9 cellular contexts compared by ENCODE assay signal in genomic region chr1:19505694-19506457, GRCh38. TPM values are rescaled to one million over a fixed set of nuclear protein-coding genes. Genes with fewer than 3 reads are reported as not detected.
DNase-seq lines count a peak whose midpoint lies in the region; ATAC-seq and TF ChIP-seq lines count a peak whose summit lies in the region.
"Had no signal": no experiment of that assay in that cellular context is flagged by ENCODE, and none has a peak within 500 bp of the region (broad histone marks: within the 10 kb centered on the region; RNA-seq: fewer than 3 reads in every experiment).

No MANE protein-coding gene starts in this region.

- H3K9ac ChIP-seq in rectal smooth muscle tissue (ENCODE audit: low read length) = no peak overlapping the region

- DNase-seq in CD1c-positive myeloid dendritic cell (ENCODE audit: extremely low spot score) = peak; percentile 89
- DNase-seq in OCI-M1 (lab: John Stamatoyannopoulos, UW) = peak; percentile 79
- DNase-seq in germinal center (ENCODE audit: low spot score) = peak; percentile 49
- DNase-seq in DMS53 (lab: John Stamatoyannopoulos, UW) = no peak
- DNase-seq in progenitor cell of endocrine pancreas (ENCODE audit: low spot score, unreplicated experiment) = no peak
- DNase-seq in activated T-cell treated with anti-CD3 and anti-CD28 coated beads, Interleukin-2, amount 50 U/mL, for 1 hour = no peak

- H3K36me3 Mint-ChIP-seq in progenitor cell of endocrine pancreas (ENCODE audit: insufficient read depth) = no peaks in the 10 kb centered on the region
- H3K36me3 Mint-ChIP-seq: type B pancreatic cell had no signal

- no peaks in the 10 kb centered on the region for H3K36me3 ChIP-seq in rectal smooth muscle tissue (ENCODE audit: control insufficient read depth, insufficient read depth, low read length)

- H3K27ac ChIP-seq in rectal smooth muscle tissue (ENCODE audit: low read depth, low read length) = peak overlapping the region; percentile 63

- no peak overlapping the region for H3K4me3 Mint-ChIP-seq in progenitor cell of endocrine pancreas (ENCODE audit: low read depth)
- H3K4me3 Mint-ChIP-seq: type B pancreatic cell had no signal

- H3K27me3 ChIP-seq in rectal smooth muscle tissue (ENCODE audit: control insufficient read depth, insufficient read depth, low read length) = no peaks in the 10 kb centered on the region

- H3K9me3 Mint-ChIP-seq in progenitor cell of endocrine pancreas (ENCODE audit: low read depth) = no peaks in the 10 kb centered on the region

- H3K4me1 ChIP-seq in rectal smooth muscle tissue (ENCODE audit: control insufficient read depth, insufficient read depth, low read length) = peaks cover 3% of the 10 kb centered on the region

- no peak overlapping the region for H3K4me3 ChIP-seq in rectal smooth muscle tissue (ENCODE audit: low read length)

- TF ChIP-seq CTCF in progenitor cell of endocrine pancreas (IDR thresholded peaks at IDR 0.05; ENCODE audit: unreplicated experiment) = no peak

- ATAC-seq in GM21723 (IDR thresholded peaks at IDR 0.05; ENCODE audit: unreplicated experiment) = no peak

- H3K27ac Mint-ChIP-seq in progenitor cell of endocrine pancreas = no peak overlapping the region

- H3K27me3 Mint-ChIP-seq in progenitor cell of endocrine pancreas = peaks cover 56% of the 10 kb centered on the region

- peaks cover 9% of the 10 kb centered on the region for H3K4me1 Mint-ChIP-seq in progenitor cell of endocrine pancreas (ENCODE audit: low read depth)

RNA-seq across cellular contexts. Expression of gene CAPZB, which starts 20.5 kb away (rescaled TPM):
- total RNA-seq in progenitor cell of endocrine pancreas = 189 and 211 TPM in 2 replicates

Comparison
In these comparisons a context has a peak if more than half of its experiments do, and no peak if none do; other contexts are left out.
1. DNase-seq: peak in CD1c-positive myeloid dendritic cell (single experiment), OCI-M1 (single experiment) and germinal center (single experiment); none in DMS53 (single experiment), progenitor cell of endocrine pancreas (single experiment) and activated T-cell treated with anti-CD3 and anti-CD28 coated beads, Interleukin-2, amount 50 U/mL, for 1 hour (single experiment).